ENCODE assay signal across 25 cellular contexts in genomic region chr11:104165014-104165413, GRCh38. TPM values are rescaled to one million over a fixed set of nuclear protein-coding genes. Genes with fewer than 3 reads are reported as not detected.
A peak's percentile ranks its signal among the peaks of the same experiment; 100 is the strongest.
DNase-seq lines count a peak whose midpoint lies in the region; ATAC-seq and TF ChIP-seq lines count a peak whose summit lies in the region.
"Had no signal": no experiment of that assay in that cellular context is flagged by ENCODE, and none has a peak within 500 bp of the region (broad histone marks: within the 10 kb centered on the region; RNA-seq: fewer than 3 reads in every experiment).

No MANE protein-coding gene starts in this region.

- H3K4me1 ChIP-seq in GM23338 (ENCODE audit: insufficient read depth) (peaks cover 7% of the 10 kb centered on the region), PC-9 (replicated peaks; ENCODE audit: insufficient read depth) (peaks cover 15% of the 10 kb centered on the region), trophoblast cell (ENCODE audit: control insufficient read depth in 1 of 2, insufficient read depth in 2 of 2, low read length in 2 of 2) (peaks cover 4 to 8% of the 10 kb centered on the region in 2 experiments), left lung (peaks cover 0 to 9% of the 10 kb centered on the region in 2 donors)
- H3K4me1 ChIP-seq: SJSA1 had no signal

- ATAC-seq in GM23338 (no peak), GM18873 (IDR thresholded peaks at IDR 0.05; ENCODE audit: low FRiP score, unreplicated experiment) (no peak), left lung (no peak), GM18519 (IDR thresholded peaks at IDR 0.05; ENCODE audit: low FRiP score, unreplicated experiment) (no peak)
- ATAC-seq: HCT116 had no signal

- no peaks in the 10 kb centered on the region for H3K36me3 Mint-ChIP-seq in GM23338 (ENCODE audit: low read depth)
- H3K36me3 Mint-ChIP-seq: CD4-positive, CD25-positive, alpha-beta regulatory T cell had no signal

- H3K36me3 ChIP-seq in GM23338 (ENCODE audit: insufficient read depth), result no peaks in the 10 kb centered on the region
- no peaks in the 10 kb centered on the region for H3K36me3 ChIP-seq in PC-9 (ENCODE audit: low read depth)
- H3K36me3 ChIP-seq in trophoblast cell (ENCODE audit: control insufficient read depth in 1 of 2, insufficient read depth in 2 of 2, low read length in 2 of 2), result no peaks in the 10 kb centered on the region
- no peaks in the 10 kb centered on the region for H3K36me3 ChIP-seq in left lung
- H3K36me3 ChIP-seq: heart right ventricle, lower lobe of right lung, right atrium auricular region, SJSA1 had no signal

- no peak overlapping the region for H4K91ac ChIP-seq in trophoblast cell (ENCODE audit: low read depth, low read length)

- H3K9ac ChIP-seq in trophoblast cell (ENCODE audit: low read length), result no peak overlapping the region

- BruUV-seq in PC-9 (replicated peaks; lab: Mats Ljungman, UMichigan), result no TSS peak

- H3K9me2 ChIP-seq in GM23338 (ENCODE audit: insufficient read depth), result no peaks in the 10 kb centered on the region
- 0 out of 2 replicates have a peak, but pooled peaks cover 4% of the 10 kb centered on the region for H3K9me2 ChIP-seq in PC-9 (ENCODE audit: insufficient read depth)

- H3K4me3 Mint-ChIP-seq in GM23338, result peak overlapping the region; percentile 87
- H3K4me3 Mint-ChIP-seq: activated T-cell treated with anti-CD3 and anti-CD28 coated beads, Interleukin-2, amount 50 U/mL, for 4 hours; CD4-positive, CD25-positive, alpha-beta regulatory T cell; dendritic cell treated with granulocyte-macrophage colony-stimulating factor and Interleukin-4, amounts not matched to agents 40 ng/mL and 50 ng/mL, for 4 days had no signal

- no peak overlapping the region for H3K14ac ChIP-seq in trophoblast cell (ENCODE audit: low read length)

- no peak overlapping the region for H3K4ac ChIP-seq in trophoblast cell (ENCODE audit: low read depth, low read length)

- DNase-seq in GM23338 (ENCODE audit: low spot score) (peak; percentile 6), PC-9 (no peak), iPS-NIHi7 (ENCODE audit: extremely low spot score) (peak; percentile 9), trophoblast cell (no peak), putamen (ENCODE audit: low spot score) (no peak), left lung (no peak)
- DNase-seq: activated CD4-positive, alpha-beta T cell treated with anti-CD3 and anti-CD28 coated beads for 4 hours; activated naive CD4-positive, alpha-beta T cell treated with Interleukin-2 at 50 U/mL for 16 hours; activated T-cell treated with anti-CD3 and anti-CD28 coated beads, Interleukin-2, amount 50 U/mL, for 4 hours; CD4-positive, CD25-positive, alpha-beta regulatory T cell; DMS 273 treated with DMSO at 0.1 percent for 48 hours; heart right ventricle; lower lobe of right lung; NCI-H1417; NCI-H2081 treated with DMSO at 0.1 percent for 48 hours; NCI-H446; stimulated activated CD4-positive, alpha-beta T cell treated with anti-CD3 and anti-CD28 coated beads, Interleukin-12 subunit alpha, Interleukin-12 subunit beta, amount 100 ng/mL, for 4 hours; T-helper 1 cell had no signal

- intact Hi-C loops in PC-9 (cut with micrococcal nuclease; ENCODE audit: unreplicated experiment), result loop anchor here (10.0 kb wide), 1 partner anchor 1700 kb away; no protein-coding TSS in a partner anchor
- intact Hi-C loops in left lung (cut with DNase I), result no loop called here

- H3K9me3 ChIP-seq in PC-9 (ENCODE audit: insufficient read depth, low read depth) (no peaks in the 10 kb centered on the region), trophoblast cell (ENCODE audit: insufficient read depth, low read depth, low read length) (no peaks in the 10 kb centered on the region), left lung (no peaks in the 10 kb centered on the region)
- H3K9me3 ChIP-seq: heart right ventricle, lower lobe of right lung, right atrium auricular region, SJSA1 had no signal

- H3K4me3 ChIP-seq in GM23338 (peak overlapping the region; percentile 85; the same call in 1 of the 2 replicates), PC-9 (no peak overlapping the region), trophoblast cell (ENCODE audit: low read depth, low read length) (no peak overlapping the region), left lung (no peak overlapping the region)

- H3K23ac ChIP-seq in trophoblast cell (ENCODE audit: low read length), result no peak overlapping the region

- WGBS in trophoblast cell (ENCODE audit: extremely low coverage, insufficient coverage, insufficient read length), result no CpG with 5 or more reads among the region's 7 CpGs

- peaks cover 5% of the 10 kb centered on the region; the same call in 1 of the 2 replicates for H3F3A ChIP-seq in GM23338 (replicated peaks; ENCODE audit: low read depth)
- H3F3A ChIP-seq in PC-9 (ENCODE audit: insufficient read depth, low read depth), result peaks cover 4% of the 10 kb centered on the region; the same call in 1 of the 2 replicates

- H3K27me3 ChIP-seq in GM23338 (ENCODE audit: insufficient read depth) (no peaks in the 10 kb centered on the region), PC-9 (ENCODE audit: insufficient read depth, low read depth) (no peaks in the 10 kb centered on the region), trophoblast cell (ENCODE audit: insufficient read depth, low read length) (no peaks in the 10 kb centered on the region), left lung (peaks cover 0 to 20% of the 10 kb centered on the region in 2 donors)
- H3K27me3 ChIP-seq: right atrium auricular region, SJSA1 had no signal

- H3K79me1 ChIP-seq in trophoblast cell (ENCODE audit: low read length), result no peaks in the 10 kb centered on the region

- H2BK12ac ChIP-seq in trophoblast cell (ENCODE audit: low read length), result no peak overlapping the region

- H2BK5ac ChIP-seq in trophoblast cell (ENCODE audit: low read depth, low read length, poor library complexity), result no peak overlapping the region

- CTCF ChIA-PET in PC-9 (lab: Charles Lee), result no interaction called here

- POLR2A ChIA-PET in PC-9 (lab: Charles Lee; ENCODE audit: unreplicated experiment), result no interaction called here

- H3K27ac ChIP-seq in GM23338 (ENCODE audit: low read depth), result no peak overlapping the region
- H3K27ac ChIP-seq in PC-9, result no peak overlapping the region
- no peak overlapping the region for H3K27ac ChIP-seq in trophoblast cell (ENCODE audit: low read depth, low read length)
- no peak overlapping the region for H3K27ac ChIP-seq in left lung
- H3K27ac ChIP-seq: lower lobe of right lung, SJSA1 had no signal

- peak overlapping the region; percentile 51 for H4K12ac ChIP-seq in trophoblast cell (ENCODE audit: low read depth, low read length)

- H3K18ac ChIP-seq in trophoblast cell (ENCODE audit: low read length), result no peak overlapping the region

- H3K4me2 ChIP-seq in GM23338, result peak overlapping the region; percentile 95
- peak overlapping the region; percentile 82; the same call in 1 of the 2 replicates for H3K4me2 ChIP-seq in PC-9
- H3K4me2 ChIP-seq in trophoblast cell (ENCODE audit: low read length), result no peak overlapping the region

- H3K4me1 Mint-ChIP-seq in GM23338, result peaks cover 11% of the 10 kb centered on the region; the same call in 2 of the 3 replicates

- H3K9me3 Mint-ChIP-seq in GM23338, result no peaks in the 10 kb centered on the region
- H3K9me3 Mint-ChIP-seq: activated T-cell treated with anti-CD3 and anti-CD28 coated beads, Interleukin-2, amount 50 U/mL, for 4 hours; dendritic cell treated with granulocyte-macrophage colony-stimulating factor and Interleukin-4, amounts not matched to agents 40 ng/mL and 50 ng/mL, for 4 days had no signal

- H3K27me3 Mint-ChIP-seq in GM23338 (ENCODE audit: insufficient read depth, low read depth, poor library complexity), result peaks cover 3% of the 10 kb centered on the region

- no peak overlapping the region for H4K8ac ChIP-seq in trophoblast cell (ENCODE audit: low read depth, low read length)

- no peak overlapping the region for H3K27ac Mint-ChIP-seq in GM23338
- H3K27ac Mint-ChIP-seq: CD4-positive, CD25-positive, alpha-beta regulatory T cell; dendritic cell treated with granulocyte-macrophage colony-stimulating factor and Interleukin-4, amounts not matched to agents 40 ng/mL and 50 ng/mL, for 4 days had no signal

- no peak overlapping the region for H2BK120ac ChIP-seq in trophoblast cell (ENCODE audit: insufficient read depth, low read length, poor library complexity)

- peak overlapping the region; percentile 96 for H2AFZ ChIP-seq in GM23338
- H2AFZ ChIP-seq in PC-9, result no peak overlapping the region
- no peak overlapping the region for H2AFZ ChIP-seq in trophoblast cell (ENCODE audit: insufficient read depth, low read length, poor library complexity)

- no peaks in the 10 kb centered on the region; the same call in 1 of the 2 replicates for H3K79me2 ChIP-seq in GM23338 (replicated peaks; ENCODE audit: insufficient read depth)
- no peaks in the 10 kb centered on the region for H3K79me2 ChIP-seq in PC-9 (ENCODE audit: low read depth)
- H3K79me2 ChIP-seq in trophoblast cell (ENCODE audit: control insufficient read depth, insufficient read depth, low read length, poor library complexity), result no peaks in the 10 kb centered on the region

- no peak overlapping the region for H2AK5ac ChIP-seq in trophoblast cell (ENCODE audit: low read length)

- H4K20me1 ChIP-seq in GM23338 (replicated peaks; ENCODE audit: insufficient read depth) (no peaks in the 10 kb centered on the region), PC-9 (ENCODE audit: insufficient read depth) (no peaks in the 10 kb centered on the region)

- TF ChIP-seq CTCF in GM23338 (conservative IDR thresholded peaks at IDR 0.05; ENCODE audit: low read depth in 2 of 2) (no peak), PC-9 (conservative IDR thresholded peaks at IDR 0.05) (no peak), left lung (IDR thresholded peaks at IDR 0.05) (no peak)

RNA-seq across cellular contexts. Expression of gene PDGFD, which starts 1.1 kb away (rescaled TPM):
- total RNA-seq in GM23338 (2014; rRNA removed; shearing (Covaris generic)), result 4.5 and 6.9 TPM in 2 replicates
- 1.8 and 1.9 TPM in 2 replicates for polyA plus RNA-seq in GM23338 (2016; fragmentation: Nextera tagmentation; extraction: Ambion mirVana)
- total RNA-seq in PC-9 (2021), result 6.1 and 6.9 TPM in 2 replicates
- polyA plus RNA-seq in trophoblast cell (2013), result 1.1 and 1.3 TPM in 2 replicates
- 1 to 10 TPM; 2.1 to 4.0 TPM for total RNA-seq in left lung
- total RNA-seq: CD4-positive, CD25-positive, alpha-beta regulatory T cell; HT1080 had no signal

Comparison
In these comparisons a context has a peak if more than half of its experiments do, and no peak if none do; other contexts are left out.
1. DNase-seq: peak in GM23338 (single experiment) and iPS-NIHi7 (single experiment); none in PC-9 (0 of 2), trophoblast cell (0 of 2), putamen (single experiment) and left lung (0 of 2).